ENCODE assay signal across 8 cellular contexts in the genomic region with DNA sequence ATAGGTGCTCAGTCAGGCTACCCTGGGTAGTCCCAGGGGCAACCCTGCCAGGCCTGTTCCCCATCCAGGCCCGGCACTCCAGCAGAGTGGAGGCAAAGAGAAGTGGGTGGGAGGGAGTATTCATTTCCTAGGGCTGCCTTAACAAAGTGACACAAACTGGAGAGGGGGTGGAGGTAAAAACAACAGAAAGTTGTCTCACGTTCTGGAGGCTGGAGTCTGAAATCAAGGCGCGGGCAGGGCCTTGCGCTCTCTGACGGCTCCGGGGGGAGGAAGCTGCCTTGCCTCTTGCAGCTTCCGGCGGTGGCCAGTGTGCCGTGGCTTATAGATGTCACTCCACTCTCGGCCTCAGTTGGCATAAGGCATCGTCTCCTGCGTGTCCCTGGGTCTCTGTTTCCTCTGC.
DNase-seq lines count a peak whose midpoint lies in the region; ATAC-seq and TF ChIP-seq lines count a peak whose summit lies in the region.
"Had no signal": no experiment of that assay in that cellular context is flagged by ENCODE, and none has a peak within 500 bp of the region (broad histone marks: within the 10 kb centered on the region; RNA-seq: fewer than 3 reads in every experiment).

No MANE protein-coding gene starts in this region.

- H3K36me3 ChIP-seq in neuronal stem cell (replicated peaks in 1 of 2; ENCODE audit: control insufficient read depth in 2 of 2, insufficient read depth in 2 of 2, low read length in 2 of 2) (no peaks in the 10 kb centered on the region), gastrocnemius medialis (no peaks in the 10 kb centered on the region)

- no peaks in the 10 kb centered on the region for H3K79me1 ChIP-seq in neuronal stem cell (ENCODE audit: low read depth, low read length)

- no peaks in the 10 kb centered on the region for H3K9me3 ChIP-seq in neuronal stem cell (replicated peaks in 1 of 2; ENCODE audit: control insufficient read depth in 2 of 2, insufficient read depth in 1 of 2, low read depth in 1 of 2, low read length in 2 of 2)
- H3K9me3 ChIP-seq in gastrocnemius medialis = no peaks in the 10 kb centered on the region

- peak overlapping the region; percentile 25 for H2BK120ac ChIP-seq in neuronal stem cell (ENCODE audit: low read depth, low read length)

- in situ Hi-C loops in gastrocnemius medialis (cut with MboI; ENCODE audit: low sequenced_read_pairs in 4 of 4) = no loop called here

- ATAC-seq in GM19023 (IDR thresholded peaks at IDR 0.05; ENCODE audit: unreplicated experiment) (peak; percentile 50), GM21737 (IDR thresholded peaks at IDR 0.05; ENCODE audit: unreplicated experiment) (peak; percentile 71), HG03460 (IDR thresholded peaks at IDR 0.05; ENCODE audit: unreplicated experiment) (peak; percentile 47), gastrocnemius medialis (no peak)

- H3K4ac ChIP-seq in neuronal stem cell (ENCODE audit: low read length) = no peak overlapping the region

- no peak overlapping the region for H4K91ac ChIP-seq in neuronal stem cell (ENCODE audit: low read depth, low read length, poor library complexity)

- H3K4me3 ChIP-seq in neuronal stem cell (ENCODE audit: low read length in 2 of 2) = no peak overlapping the region
- H3K4me3 ChIP-seq in gastrocnemius medialis = no peak overlapping the region

- TF ChIP-seq POLR2A in gastrocnemius medialis (IDR thresholded peaks at IDR 0.05) = no peak

- no CpG with 5 or more reads among the region's 13 CpGs for WGBS in neuronal stem cell (ENCODE audit: extremely low coverage in 2 of 2, insufficient read length in 2 of 2, insufficient replicate concordance in 1 of 2), 2 donors

- H2BK12ac ChIP-seq in neuronal stem cell (ENCODE audit: low read length) = no peak overlapping the region

- peak overlapping the region; percentile 9 for H2AFZ ChIP-seq in neuronal stem cell (ENCODE audit: low read length)

- no peak overlapping the region for H2BK5ac ChIP-seq in neuronal stem cell (ENCODE audit: low read length)

- H3K14ac ChIP-seq in neuronal stem cell (ENCODE audit: low read length) = no peak overlapping the region

- H2BK15ac ChIP-seq in neuronal stem cell (ENCODE audit: low read length) = no peak overlapping the region

- no peak overlapping the region for H3K9ac ChIP-seq in neuronal stem cell (ENCODE audit: low read depth, low read length, poor library complexity)

- H3K27me3 ChIP-seq in neuronal stem cell (ENCODE audit: control insufficient read depth in 3 of 3, insufficient read depth in 3 of 3, low read depth in 1 of 3, low read length in 3 of 3) (no peaks in the 10 kb centered on the region), gastrocnemius medialis (no peaks in the 10 kb centered on the region)

- TF ChIP-seq CTCF in gastrocnemius medialis (IDR thresholded peaks at IDR 0.05 in 4 of 5, conservative IDR thresholded peaks at IDR 0.05 in 1 of 5) = no peak

- H3K27ac ChIP-seq in neuronal stem cell (replicated peaks; ENCODE audit: low read length) (no peak overlapping the region), gastrocnemius medialis (no peak overlapping the region)

- peak overlapping the region; percentile 74 for H3K23ac ChIP-seq in neuronal stem cell (ENCODE audit: low read depth, low read length, poor library complexity)

- H3K4me1 ChIP-seq in neuronal stem cell (ENCODE audit: control insufficient read depth in 2 of 2, insufficient read depth in 1 of 2, low read depth in 1 of 2, low read length in 2 of 2) (peaks cover 15 to 19% of the 10 kb centered on the region in 2 donors), gastrocnemius medialis (no peaks in the 10 kb centered on the region)

- intact Hi-C loops in gastrocnemius medialis (cut with DNase I; ENCODE audit: low total_unique reads) = no loop called here

- peak overlapping the region; percentile 79 for H3K18ac ChIP-seq in neuronal stem cell (ENCODE audit: low read length)

- no peak overlapping the region for H4K8ac ChIP-seq in neuronal stem cell (ENCODE audit: low read depth, low read length)

- DNase-seq in neuronal stem cell (ENCODE audit: low spot score) (no peak), gastrocnemius medialis (no peak), NOMO-1 treated with DMSO at 0.1 percent for 48 hours (lab: John Stamatoyannopoulos, UW; ENCODE audit: unreplicated experiment) (no peak), NCI-H1930 (lab: John Stamatoyannopoulos, UW) (no peak)
- DNase-seq: NCI-H1092 had no signal

- H3K4me2 ChIP-seq in neuronal stem cell (ENCODE audit: insufficient read depth, low read length, poor library complexity, severe bottlenecking) = no peak overlapping the region

- no peak overlapping the region for H2AK5ac ChIP-seq in neuronal stem cell (ENCODE audit: low read depth, low read length)

Comparison
In these comparisons a context has a peak if more than half of its experiments do, and no peak if none do; other contexts are left out.
1. ATAC-seq: peak in GM19023 (single experiment), GM21737 (single experiment) and HG03460 (single experiment); none in gastrocnemius medialis (0 of 2).